ENCODE assay signal across 9 cellular contexts in genomic region chr15:84911879-84912660, GRCh38. TPM values are rescaled to one million over a fixed set of nuclear protein-coding genes. Genes with fewer than 3 reads are reported as not detected.
DNase-seq lines count a peak whose midpoint lies in the region; ATAC-seq, FAIRE-seq and TF ChIP-seq lines count a peak whose summit lies in the region.
"Had no signal": no experiment of that assay in that cellular context is flagged by ENCODE, and none has a peak within 500 bp of the region (broad histone marks: within the 10 kb centered on the region; RNA-seq: fewer than 3 reads in every experiment).

No MANE protein-coding gene starts in this region.

- peak; percentile 78 to 90 (median 84) for ATAC-seq in right lobe of liver
- ATAC-seq in GM21723 (IDR thresholded peaks at IDR 0.05; ENCODE audit: unreplicated experiment): no peak

- TF ChIP-seq CTCF in colonic mucosa (IDR thresholded peaks at IDR 0.05) (no peak), right lobe of liver (IDR thresholded peaks at IDR 0.05) (no peak), tibial artery (IDR thresholded peaks at IDR 0.05) (peak in 1 of 2 experiments; percentile 15)

- no peak overlapping the region for H3K9ac ChIP-seq in colonic mucosa (ENCODE audit: low read depth in 2 of 2, low read length in 2 of 2)

- H3K36me3 ChIP-seq in colonic mucosa (no peaks in the 10 kb centered on the region), right lobe of liver (no peaks in the 10 kb centered on the region), tibial artery (no peaks in the 10 kb centered on the region)

- 28% methylated on average over 5 of the region's 6 CpGs for WGBS in right lobe of liver (ENCODE audit: insufficient coverage, low coverage, low lambda C conversion rate, missing lambda C conversion rate)

- DNase-seq in HTR-8/SVneo (ENCODE audit: insufficient read length, low spot score) (peak; percentile 69), colonic mucosa (peak; percentile 60), right lobe of liver (peak; percentile 84 to 91 (median 85)), tibial artery (peak; percentile 96 to 99), NCI-H2171 treated with DMSO at 0.1 percent for 48 hours (lab: John Stamatoyannopoulos, UW) (no peak), NCI-H128 (lab: John Stamatoyannopoulos, UW; ENCODE audit: unreplicated experiment) (no peak), SKM-1 treated with dmso at 0.1 percent for 144 hours (lab: John Stamatoyannopoulos, UW; ENCODE audit: unreplicated experiment) (no peak)
- DNase-seq: effector CD4-positive, alpha-beta T cell had no signal

- peak; percentile 40 for FAIRE-seq in HTR-8/SVneo (lab: Jason Lieb, UNC)

- H3K9me3 ChIP-seq in colonic mucosa: no peaks in the 10 kb centered on the region
- no peaks in the 10 kb centered on the region for H3K9me3 ChIP-seq in right lobe of liver
- H3K9me3 ChIP-seq in tibial artery: no peaks in the 10 kb centered on the region

- intact Hi-C loops in colonic mucosa (cut with DNase I): no loop called here
- intact Hi-C loops in right lobe of liver (cut with DNase I): no loop called here
- intact Hi-C loops in tibial artery (cut with DNase I; ENCODE audit: low total_unique reads): loop anchor here (5.0 kb wide), 1 partner anchor 70 kb away; no protein-coding TSS in a partner anchor

- H3K4me3 ChIP-seq in colonic mucosa (no peak overlapping the region), right lobe of liver (no peak overlapping the region), tibial artery (no peak overlapping the region)

- H3K4me1 ChIP-seq in colonic mucosa: peaks cover 10% of the 10 kb centered on the region
- peaks cover 0 to 35% (median 15%) of the 10 kb centered on the region in 4 donors for H3K4me1 ChIP-seq in right lobe of liver
- H3K4me1 ChIP-seq in tibial artery: peaks cover 21 to 74% (median 61%) of the 10 kb centered on the region in 4 donors

- H3K27ac ChIP-seq in colonic mucosa (peak overlapping the region; percentile 72), right lobe of liver (peak overlapping the region; percentile 86 to 93 (median 89)), tibial artery (peak overlapping the region; percentile 84 to 87)

- H3K27me3 ChIP-seq in colonic mucosa (no peaks in the 10 kb centered on the region), right lobe of liver (no peaks in the 10 kb centered on the region), tibial artery (no peaks in the 10 kb centered on the region)

- peak; percentile 75 for TF ChIP-seq POLR2A in right lobe of liver (IDR thresholded peaks at IDR 0.05)

RNA-seq across cellular contexts. Expression of gene SLC28A1, which starts 27.6 kb away (rescaled TPM):
- under 1 TPM in 1 of 2 donors, not detected in 1; 0.80 TPM for total RNA-seq in colonic mucosa
- total RNA-seq in right lobe of liver: 10 to 100 TPM; 33.2 to 75.4 (median 49.9) TPM

Comparison
In these comparisons a context has a peak if more than half of its experiments do, and no peak if none do; other contexts are left out.
1. DNase-seq: peak in HTR-8/SVneo (single experiment), colonic mucosa (single experiment), right lobe of liver (3 of 3) and tibial artery (2 of 2); none in NCI-H2171 treated with DMSO at 0.1 percent for 48 hours (single experiment), NCI-H128 (single experiment) and SKM-1 treated with dmso at 0.1 percent for 144 hours (single experiment).
2. RNA of gene SLC28A1, which starts 27.6 kb away (total RNA-seq): 33.2 to 75.4 TPM in right lobe of liver; 0.80 TPM in colonic mucosa; every median in the first group is over 10 times any median in the second.
3. Peak in every context shown above with its lines, with median percentiles within 50 percentile points of each other: H3K27ac ChIP-seq.